In genomic region chr2:102065675-102066252, GRCh38 we compare ENCODE assay signal across 10 cellular contexts.
A peak's percentile ranks its signal among the peaks of the same experiment; 100 is the strongest.
DNase-seq lines count a peak whose midpoint lies in the region; ATAC-seq and TF ChIP-seq lines count a peak whose summit lies in the region.
"Had no signal": no experiment of that assay in that cellular context is flagged by ENCODE, and none has a peak within 500 bp of the region (broad histone marks: within the 10 kb centered on the region; RNA-seq: fewer than 3 reads in every experiment).

No MANE protein-coding gene starts in this region.

- H4K20me1 ChIP-seq in smooth muscle cell (ENCODE audit: low read depth), result no peaks in the 10 kb centered on the region

- no peak overlapping the region for H3K4me3 ChIP-seq in HFF-Myc (replicated peaks; ENCODE audit: low read depth, low read length)
- no peak overlapping the region for H3K4me3 ChIP-seq in heart right ventricle
- H3K4me3 ChIP-seq in smooth muscle cell, result no peak overlapping the region

- H3K36me3 ChIP-seq in heart right ventricle (no peaks in the 10 kb centered on the region), smooth muscle cell (ENCODE audit: low read depth) (no peaks in the 10 kb centered on the region)

- H3K27me3 ChIP-seq in heart right ventricle (no peaks in the 10 kb centered on the region), smooth muscle cell (ENCODE audit: low read depth) (no peaks in the 10 kb centered on the region)

- peak overlapping the region; percentile 78 for H3K4me2 ChIP-seq in smooth muscle cell

- peaks cover 24 to 88% (median 64%) of the 10 kb centered on the region in 9 donors for H3K4me1 ChIP-seq in heart right ventricle
- peaks cover 5% of the 10 kb centered on the region for H3K4me1 ChIP-seq in smooth muscle cell (ENCODE audit: low read depth)

- H3K9me3 ChIP-seq in heart right ventricle (peaks cover 0 to 8% (median 0%) of the 10 kb centered on the region in 11 donors), smooth muscle cell (replicated peaks; ENCODE audit: low read depth) (no peaks in the 10 kb centered on the region)

- in situ Hi-C loops in KBM-7 (cut with MboI; ENCODE audit: low pct_unique_long_range_greater_than_20kb, low sequenced_read_pairs), result no loop called here

- H3F3A ChIP-seq in smooth muscle cell (ENCODE audit: low read depth), result peaks cover 38% of the 10 kb centered on the region

- TF ChIP-seq CTCF in HFF-Myc (IDR thresholded peaks at IDR 0.05; ENCODE audit: low read depth, low read length, missing control alignments) (no peak), heart right ventricle (IDR thresholded peaks at IDR 0.05) (no peak), smooth muscle cell (IDR thresholded peaks at IDR 0.05; ENCODE audit: borderline replicate concordance, insufficient read depth, poor library complexity, severe bottlenecking) (no peak)

- DNase-seq in HFF-Myc (ENCODE audit: extremely low read depth, low read depth) (peak; percentile 87), T1000 (lab: John Stamatoyannopoulos, UW) (peak; percentile 15), heart right ventricle (no peak), smooth muscle cell (lab: John Stamatoyannopoulos, UW; ENCODE audit: unreplicated experiment) (no peak), NCI-H748 (lab: John Stamatoyannopoulos, UW; ENCODE audit: unreplicated experiment) (no peak), ecto neural progenitor cell (ENCODE audit: low spot score) (no peak), KBM-7 (no peak)
- DNase-seq: activated CD8-positive, alpha-beta memory T cell treated with anti-CD3 and anti-CD28 coated beads, Interleukin-2, amount 50 U/mL, for 4 hours; NCI-H524 treated with DMSO at 0.1 percent for 48 hours had no signal

- no peaks in the 10 kb centered on the region for H3K79me2 ChIP-seq in smooth muscle cell (ENCODE audit: low read depth)

- peak overlapping the region in 7 of 10 donors; percentile 22 to 96 (median 89) for H3K27ac ChIP-seq in heart right ventricle
- H3K27ac ChIP-seq in smooth muscle cell (ENCODE audit: low read depth), result peak overlapping the region; percentile 81

- no peak overlapping the region for H3K9ac ChIP-seq in smooth muscle cell (ENCODE audit: low read depth)

- intact Hi-C loops in heart right ventricle (cut with DNase I), result loop anchor here in 1 of 10 donors (5.0 to 10.0 kb wide), 2 partner anchors 43 to 79 kb away; partner anchors contain the start of gene IL1R1

- WGBS in heart right ventricle, 2 donors, result 91 to 92% methylated on average over 12 of the region's 12 CpGs
- WGBS in smooth muscle cell (ENCODE audit: low lambda C conversion rate), result 51% methylated on average over 12 of the region's 12 CpGs

- H2AFZ ChIP-seq in smooth muscle cell (ENCODE audit: low read depth), result no peak overlapping the region

- ATAC-seq in heart right ventricle (no peak), HG03025 (IDR thresholded peaks at IDR 0.05; ENCODE audit: low FRiP score, unreplicated experiment) (no peak)

Comparison
In these comparisons a context has a peak if more than half of its experiments do, and no peak if none do; other contexts are left out.
1. DNase-seq: peak in HFF-Myc (single experiment) and T1000 (single experiment); none in heart right ventricle (0 of 2), smooth muscle cell (single experiment), NCI-H748 (single experiment), ecto neural progenitor cell (single experiment) and KBM-7 (single experiment).